In the genomic region with DNA sequence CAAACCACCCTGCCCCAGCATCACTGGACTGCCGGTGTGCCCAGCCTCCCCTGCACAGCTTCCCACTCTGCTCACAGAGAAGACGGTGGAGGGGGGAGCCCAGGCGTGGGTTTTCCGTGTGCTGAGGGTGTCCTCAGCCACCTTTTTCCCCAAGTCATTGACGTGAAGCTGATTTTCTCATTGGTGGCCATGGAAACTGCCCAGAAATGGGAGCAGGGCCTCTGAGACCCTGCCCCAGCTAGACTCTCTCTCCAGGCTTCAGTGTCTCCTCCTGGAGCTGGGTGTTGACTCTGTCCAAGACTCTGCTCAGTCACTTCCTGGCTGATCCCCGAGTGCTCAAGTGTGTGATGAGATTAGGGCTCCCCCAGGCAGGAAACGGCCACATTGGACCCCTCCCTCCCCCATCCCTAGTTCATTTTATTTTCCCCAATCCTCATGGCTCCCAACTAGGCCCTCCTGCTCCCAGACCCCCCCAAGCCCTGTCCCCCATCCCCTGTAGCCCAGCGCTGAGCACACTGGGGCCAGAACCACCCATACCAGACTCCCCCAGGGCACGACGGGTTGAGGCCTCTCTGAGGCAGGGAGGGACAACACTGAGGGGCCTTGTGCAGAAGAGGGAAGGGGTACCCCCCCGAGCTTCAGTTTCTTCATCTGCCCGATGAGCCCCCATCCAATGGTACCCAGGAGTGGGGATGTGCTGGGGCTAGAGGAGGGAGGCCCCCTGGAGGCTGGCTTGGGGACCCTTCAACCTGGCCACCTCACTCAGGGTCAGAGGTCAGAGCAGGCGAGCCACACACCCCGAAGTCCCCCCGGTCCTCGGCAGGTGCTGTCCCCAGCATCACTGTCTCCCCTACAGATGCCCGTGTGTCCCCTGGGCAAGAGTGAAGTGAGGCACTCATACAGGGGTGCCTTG, we compare ENCODE assay signal across 14 cellular contexts. TPM values are rescaled to one million over a fixed set of nuclear protein-coding genes. Genes with fewer than 3 reads are reported as not detected.
DNase-seq lines count a peak whose midpoint lies in the region; ATAC-seq and TF ChIP-seq lines count a peak whose summit lies in the region.
"Had no signal": no experiment of that assay in that cellular context is flagged by ENCODE, and none has a peak within 500 bp of the region (broad histone marks: within the 10 kb centered on the region; RNA-seq: fewer than 3 reads in every experiment).

No MANE protein-coding gene starts in this region.

- no peak for TF ChIP-seq POLR2A in IMR-90 (IDR thresholded peaks at IDR 0.05; ENCODE audit: low read depth, low read length)

- no peaks in the 10 kb centered on the region for H3K9me1 ChIP-seq in IMR-90 (ENCODE audit: insufficient read depth, low read length)

- H3K9ac ChIP-seq in BLaER1 = peak overlapping the region; percentile 94; the same call in 1 of the 2 replicates
- no peak overlapping the region for H3K9ac ChIP-seq in IMR-90 (ENCODE audit: low read depth, low read length)
- no peak overlapping the region for H3K9ac ChIP-seq in endodermal cell (ENCODE audit: extremely low read depth, low read length, poor library complexity, severe bottlenecking)

- 55% methylated on average over 2 of the region's 17 CpGs; no CpG with 5 or more reads in 1 of the 2 experiments for WGBS in IMR-90 (ENCODE audit: extremely low coverage in 2 of 2, insufficient read length in 1 of 2), 2 experiments
- WGBS in mesodermal cell (ENCODE audit: insufficient coverage in 2 of 2), 2 experiments = 89 to 93% methylated on average over 6 to 13 of the region's 17 CpGs
- WGBS in endodermal cell (ENCODE audit: insufficient coverage in 1 of 2, insufficient read length in 1 of 2), 2 experiments = 90 to 95% methylated on average over 9 to 17 of the region's 17 CpGs

- no peak overlapping the region for H2BK5ac ChIP-seq in IMR-90 (ENCODE audit: low read depth, low read length, poor library complexity, severe bottlenecking)

- no peak overlapping the region for H3K4me3 Mint-ChIP-seq in dendritic cell treated with granulocyte-macrophage colony-stimulating factor and Interleukin-4, amounts not matched to agents 40 ng/mL and 50 ng/mL, for 4 days
- H3K4me3 Mint-ChIP-seq in endodermal cell = no peak overlapping the region

- H4K91ac ChIP-seq in IMR-90 (ENCODE audit: insufficient read depth, low read depth, low read length) = no peak overlapping the region

- peaks cover 6% of the 10 kb centered on the region for H3K36me3 Mint-ChIP-seq in dendritic cell treated with granulocyte-macrophage colony-stimulating factor and Interleukin-4, amounts not matched to agents 40 ng/mL and 50 ng/mL, for 4 days (ENCODE audit: low read depth)
- no peaks in the 10 kb centered on the region for H3K36me3 Mint-ChIP-seq in endodermal cell (ENCODE audit: low read depth)

- TF ChIP-seq RAD21 in IMR-90 (IDR thresholded peaks at IDR 0.05; ENCODE audit: low read length) = no peak

- peaks cover 17% of the 10 kb centered on the region for H3K9me3 ChIP-seq in BLaER1
- peaks cover 7% of the 10 kb centered on the region for H3K9me3 ChIP-seq in IMR-90 (ENCODE audit: control insufficient read depth, insufficient read depth, low read length)
- H3K9me3 ChIP-seq in mesodermal cell (ENCODE audit: control insufficient read depth, low read length) = peaks cover under 1% of the 10 kb centered on the region
- no peaks in the 10 kb centered on the region for H3K9me3 ChIP-seq in BE2C
- H3K9me3 ChIP-seq in endodermal cell (ENCODE audit: control insufficient read depth, low read length) = no peaks in the 10 kb centered on the region
- H3K9me3 ChIP-seq: pancreas had no signal

- no peak overlapping the region for H3K14ac ChIP-seq in IMR-90 (replicated peaks; ENCODE audit: low read depth, low read length)

- H3K27ac Mint-ChIP-seq in dendritic cell treated with granulocyte-macrophage colony-stimulating factor and Interleukin-4, amounts not matched to agents 40 ng/mL and 50 ng/mL, for 4 days = peak overlapping the region; percentile 56
- no peak overlapping the region for H3K27ac Mint-ChIP-seq in endodermal cell
- H3K27ac Mint-ChIP-seq: B cell had no signal

- H4K20me1 ChIP-seq in BLaER1 = no peaks in the 10 kb centered on the region
- H4K20me1 ChIP-seq in IMR-90 (ENCODE audit: insufficient read depth, low read length) = no peaks in the 10 kb centered on the region

- peak overlapping the region; percentile 39; the same call in 1 of the 2 replicates for H2AK5ac ChIP-seq in IMR-90 (ENCODE audit: low read depth, low read length)

- in situ Hi-C loops in IMR-90 (cut with MboI; ENCODE audit: low sequenced_read_pairs) = no loop called here

- no peaks in the 10 kb centered on the region for H3K27me3 ChIP-seq in BLaER1
- H3K27me3 ChIP-seq in IMR-90 (ENCODE audit: control insufficient read depth, insufficient read depth, low read length) = no peaks in the 10 kb centered on the region; the same call in 1 of the 2 replicates
- H3K27me3 ChIP-seq in BE2C = no peaks in the 10 kb centered on the region
- H3K27me3 ChIP-seq in endodermal cell (ENCODE audit: control insufficient read depth, insufficient read depth, low read length, poor library complexity, severe bottlenecking) = no peaks in the 10 kb centered on the region
- H3K27me3 ChIP-seq: pancreas had no signal

- H2AFZ ChIP-seq in IMR-90 (replicated peaks; ENCODE audit: low read length, poor library complexity) = no peak overlapping the region

- DNase-seq in IMR-90 = no peak
- DNase-seq in BE2C = no peak
- DNase-seq in putamen (ENCODE audit: low spot score) = no peak
- DNase-seq in pons (ENCODE audit: low spot score) = no peak
- DNase-seq in endodermal cell = no peak
- DNase-seq: amniotic stem cell, glutamatergic neuron, NCI-H1694, pancreas had no signal

- TF ChIP-seq CTCF in IMR-90 (conservative IDR thresholded peaks at IDR 0.05; ENCODE audit: low read depth, low read length) (no peak), BE2C (IDR thresholded peaks at IDR 0.05; ENCODE audit: low read depth, low read length) (no peak), endodermal cell (conservative IDR thresholded peaks at IDR 0.05) (no peak)

- H2BK120ac ChIP-seq in IMR-90 (ENCODE audit: low read depth, low read length) = no peak overlapping the region

- no peak overlapping the region for H2BK15ac ChIP-seq in IMR-90 (ENCODE audit: low read depth, low read length)

- H3K18ac ChIP-seq in IMR-90 (ENCODE audit: low read depth, low read length) = no peak overlapping the region

- dilution Hi-C loops in IMR-90 (cut with HindIII; ENCODE audit: low sequenced_read_pairs, unreplicated experiment) = no loop called here

- POLR2A ChIA-PET in IMR-90 (lab: Charles Lee; ENCODE audit: unreplicated experiment) = no interaction called here

- CTCF ChIA-PET in IMR-90 (lab: Yijun Ruan, JAX) = no interaction called here

- peaks cover 12% of the 10 kb centered on the region for H3K9me3 Mint-ChIP-seq in dendritic cell treated with granulocyte-macrophage colony-stimulating factor and Interleukin-4, amounts not matched to agents 40 ng/mL and 50 ng/mL, for 4 days
- peaks cover 6% of the 10 kb centered on the region for H3K9me3 Mint-ChIP-seq in endodermal cell

- H2BK20ac ChIP-seq in IMR-90 (ENCODE audit: low read depth, low read length) = no peak overlapping the region

- H3K27ac ChIP-seq in BLaER1 (peak overlapping the region; percentile 99), IMR-90 (ENCODE audit: insufficient read depth, low read length) (no peak overlapping the region), mesodermal cell (ENCODE audit: low read depth, low read length, severe bottlenecking) (peak overlapping the region; percentile 45), endodermal cell (ENCODE audit: low read depth, low read length) (no peak overlapping the region)

- H3K4me3 ChIP-seq in BLaER1 (no peak overlapping the region; the same call in 1 of the 2 replicates), IMR-90 (ENCODE audit: insufficient read depth, low read depth, low read length) (no peak overlapping the region), mesodermal cell (ENCODE audit: extremely low read depth, insufficient read depth, low read length, poor library complexity, severe bottlenecking) (no peak overlapping the region), BE2C (ENCODE audit: low read depth, low read length) (no peak overlapping the region), endodermal cell (ENCODE audit: low read length) (no peak overlapping the region)
- H3K4me3 ChIP-seq: pancreas had no signal

- no peak overlapping the region for H3K23ac ChIP-seq in IMR-90 (ENCODE audit: low read depth, low read length)

- H3K27me3 Mint-ChIP-seq in dendritic cell treated with granulocyte-macrophage colony-stimulating factor and Interleukin-4, amounts not matched to agents 40 ng/mL and 50 ng/mL, for 4 days = peaks cover 73% of the 10 kb centered on the region
- peaks cover 3% of the 10 kb centered on the region for H3K27me3 Mint-ChIP-seq in endodermal cell (ENCODE audit: insufficient read depth)

- H4K8ac ChIP-seq in IMR-90 (ENCODE audit: low read depth in 2 of 2, low read length in 2 of 2) = no peak overlapping the region

- H3K79me1 ChIP-seq in IMR-90 (ENCODE audit: low read depth in 1 of 2, low read length in 2 of 2) = no peaks in the 10 kb centered on the region

- intact Hi-C loops in IMR-90 (cut with micrococcal nuclease) = no loop called here
- intact Hi-C loops in dendritic cell treated with granulocyte-macrophage colony-stimulating factor and Interleukin-4, amounts not matched to agents 40 ng/mL and 50 ng/mL, for 4 days (cut with micrococcal nuclease) = no loop called here

- H3K4me1 ChIP-seq in BLaER1 (peaks cover 80% of the 10 kb centered on the region), IMR-90 (ENCODE audit: control insufficient read depth, insufficient read depth, low read length) (no peaks in the 10 kb centered on the region), mesodermal cell (ENCODE audit: control insufficient read depth, insufficient read depth, low read length, poor library complexity, severe bottlenecking) (peaks cover 11% of the 10 kb centered on the region), BE2C (no peaks in the 10 kb centered on the region), endodermal cell (ENCODE audit: control insufficient read depth, insufficient read depth, low read length) (no peaks in the 10 kb centered on the region)
- H3K4me1 ChIP-seq: pancreas had no signal

- no peak overlapping the region for H4K5ac ChIP-seq in IMR-90 (ENCODE audit: low read depth, low read length)

- H3K4ac ChIP-seq in IMR-90 (ENCODE audit: low read depth, low read length) = no peak overlapping the region

- H3K36me3 ChIP-seq in BLaER1 (peaks cover 14% of the 10 kb centered on the region; the same call in 1 of the 2 replicates), IMR-90 (ENCODE audit: control insufficient read depth, insufficient read depth, low read length) (no peaks in the 10 kb centered on the region), mesodermal cell (ENCODE audit: control insufficient read depth, insufficient read depth, low read length) (no peaks in the 10 kb centered on the region), BE2C (no peaks in the 10 kb centered on the region), endodermal cell (ENCODE audit: control insufficient read depth, insufficient read depth, low read length) (no peaks in the 10 kb centered on the region)
- H3K36me3 ChIP-seq: pancreas had no signal

- H3K4me2 ChIP-seq in BLaER1 (peak overlapping the region; percentile 90), IMR-90 (ENCODE audit: low read depth, low read length) (no peak overlapping the region)

- H2AK9ac ChIP-seq in IMR-90 (replicated peaks; ENCODE audit: low read depth, low read length, poor library complexity) = peak overlapping the region; percentile 87

- H3K56ac ChIP-seq in IMR-90 (ENCODE audit: extremely low read depth, insufficient read depth, low read length) = no peak overlapping the region

- H3K4me1 Mint-ChIP-seq in dendritic cell treated with granulocyte-macrophage colony-stimulating factor and Interleukin-4, amounts not matched to agents 40 ng/mL and 50 ng/mL, for 4 days (ENCODE audit: low read depth) = peaks cover 25% of the 10 kb centered on the region
- no peaks in the 10 kb centered on the region for H3K4me1 Mint-ChIP-seq in endodermal cell

- BruUV-seq in IMR-90 (replicated peaks; lab: Mats Ljungman, UMichigan) = no TSS peak

- no peak for ATAC-seq in IMR-90 (ENCODE audit: low read depth)

RNA-seq across cellular contexts. Expression of a gene that starts 1.2 kb away (rescaled TPM):
- not detected in 2 replicates for total RNA-seq in IMR-90 (2012; rRNA removed)
- 0.03 TPM in 1 of 2 replicates, not detected in the other for polyA plus RNA-seq in IMR-90 (2012; rRNA removed)
- 0.02 TPM in 1 of 2 replicates, not detected in the other for polyA plus RNA-seq in IMR-90 (2012; cell fraction: cytosol; rRNA removed)
- polyA plus RNA-seq in IMR-90 (2012; cell fraction: nucleus; rRNA removed; ENCODE audit: low replicate concordance) = 0.02 and 0.11 TPM in 2 replicates
- 0.29 TPM for polyA plus RNA-seq in mesodermal cell (2013, experiment 1 of 2)
- polyA plus RNA-seq in mesodermal cell (2013, experiment 2 of 2) = 0.20 TPM
- polyA plus RNA-seq in BE2C (2012; ENCODE audit: insufficient read depth, insufficient read length, low read depth) = 0.99 TPM
- not detected for total RNA-seq in endodermal cell
- not detected for polyA plus RNA-seq in endodermal cell (2013, experiment 1 of 2)
- not detected for polyA plus RNA-seq in endodermal cell (2013, experiment 2 of 2)
- total RNA-seq: activated CD8-positive, alpha-beta memory T cell treated with anti-CD3 and anti-CD28 coated beads for 36 hours had no signal

RNA-seq across cellular contexts. Expression of a gene that starts 58.4 kb away (rescaled TPM):
- total RNA-seq in IMR-90 (2012; rRNA removed) (7.9 and 9.2 TPM in 2 replicates), endodermal cell (10 to 100 TPM; 68.0 to 78.4 TPM)
- 40.0 and 51.2 TPM in 2 replicates for polyA plus RNA-seq in IMR-90 (2012; rRNA removed)
- polyA plus RNA-seq in IMR-90 (2012; cell fraction: cytosol; rRNA removed) = 23.0 and 34.9 TPM in 2 replicates
- 209 and 480 TPM in 2 replicates for polyA plus RNA-seq in IMR-90 (2012; cell fraction: nucleus; rRNA removed; ENCODE audit: low replicate concordance)
- polyA plus RNA-seq in mesodermal cell (2013, experiment 1 of 2) = 54.0 TPM
- polyA plus RNA-seq in mesodermal cell (2013, experiment 2 of 2) = 42.7 TPM
- polyA plus RNA-seq in BE2C (2012; ENCODE audit: insufficient read depth, insufficient read length, low read depth) = 77.5 TPM
- 52.3 TPM for polyA plus RNA-seq in endodermal cell (2013, experiment 1 of 2)
- 49.2 TPM for polyA plus RNA-seq in endodermal cell (2013, experiment 2 of 2)

Comparison
In these comparisons a context has a peak if more than half of its experiments do, and no peak if none do; other contexts are left out.
1. H3K27ac ChIP-seq: peak in BLaER1 (single experiment) and mesodermal cell (single experiment); none in IMR-90 (single experiment) and endodermal cell (single experiment).